In genomic region chr19:4870025-4870700, GRCh38 we compare ENCODE assay signal across 8 cellular contexts. TPM values are rescaled to one million over a fixed set of nuclear protein-coding genes. Genes with fewer than 3 reads are reported as not detected.
A peak's percentile ranks its signal among the peaks of the same experiment; 100 is the strongest.
DNase-seq lines count a peak whose midpoint lies in the region; ATAC-seq and TF ChIP-seq lines count a peak whose summit lies in the region.

No MANE protein-coding gene starts in this region.

- H3K9me3 ChIP-seq in WERI-Rb-1 (ENCODE audit: severe bottlenecking) (no peaks in the 10 kb centered on the region), aorta (ENCODE audit: control insufficient read depth, low read length) (no peaks in the 10 kb centered on the region)

- H3K36me3 ChIP-seq in WERI-Rb-1 = no peaks in the 10 kb centered on the region
- no peaks in the 10 kb centered on the region for H3K36me3 ChIP-seq in aorta (ENCODE audit: control insufficient read depth in 1 of 2, insufficient read depth in 2 of 2, low read length in 1 of 2)

- H3K4me3 ChIP-seq in WERI-Rb-1 (ENCODE audit: low read depth, low read length) = no peak overlapping the region
- no peak overlapping the region for H3K4me3 ChIP-seq in aorta (ENCODE audit: low read length in 2 of 2)

- 81 to 84% methylated on average over 10 of the region's 10 CpGs for WGBS in aorta, 2 donors

- intact Hi-C loops in aorta (cut with DNase I) = loop anchor here (2.0 kb wide), 2 partner anchors 99 to 161 kb away; partner anchors contain the start of gene KDM4B (in 1 of the 2)

- H3K4me1 ChIP-seq in aorta (ENCODE audit: control insufficient read depth in 1 of 2, insufficient read depth in 2 of 2, low read length in 2 of 2) = no peaks in the 10 kb centered on the region

- no peak for TF ChIP-seq CTCF in WERI-Rb-1 (IDR thresholded peaks at IDR 0.05; ENCODE audit: low read depth, low read length)

- H3K27ac ChIP-seq in WERI-Rb-1 = no peak overlapping the region
- H3K27ac ChIP-seq in aorta (ENCODE audit: low read depth in 1 of 2, low read length in 2 of 2) = no peak overlapping the region

- ATAC-seq in aorta (ENCODE audit: low FRiP score) (no peak), GM19023 (IDR thresholded peaks at IDR 0.05; ENCODE audit: unreplicated experiment) (no peak), HG03095 (IDR thresholded peaks at IDR 0.05; ENCODE audit: unreplicated experiment) (no peak)

- DNase-seq in AG20443 (ENCODE audit: low spot score) (peak; percentile 83), HS-5 (ENCODE audit: low read depth) (peak; percentile 89), WERI-Rb-1 (peak; percentile 44), iris pigment epithelial cell (ENCODE audit: low read depth) (peak; percentile 94), aorta (peak; percentile 77 to 87), DMS153 (lab: John Stamatoyannopoulos, UW) (no peak)

- no peaks in the 10 kb centered on the region for H3K27me3 ChIP-seq in WERI-Rb-1 (ENCODE audit: insufficient read depth, low read depth, severe bottlenecking)
- H3K27me3 ChIP-seq in aorta (ENCODE audit: control insufficient read depth in 1 of 2, insufficient read depth in 2 of 2, low read length in 1 of 2) = no peaks in the 10 kb centered on the region

RNA-seq across cellular contexts. Expression of gene PLIN3, which starts 2.7 kb away (rescaled TPM):
- 10 to 100 TPM; 56.4 to 68.4 TPM for total RNA-seq in aorta
- polyA plus RNA-seq in aorta = 10 to 100 TPM; 53.2 to 56.5 TPM

RNA-seq across cellular contexts. Expression of gene ARRDC5, which starts 32.5 kb away (rescaled TPM):
- total RNA-seq in aorta = under 1 TPM; 0.36 to 0.90 TPM
- not detected for polyA plus RNA-seq in aorta

RNA-seq across cellular contexts. Expression of gene TICAM1, which starts 38.7 kb away (rescaled TPM):
- 10 to 100 TPM; 14.0 to 18.5 TPM for total RNA-seq in aorta
- 1 to 10 TPM; 6.9 to 7.7 TPM for polyA plus RNA-seq in aorta

RNA-seq across cellular contexts. Expression of gene UHRF1, which starts 39.1 kb away (rescaled TPM):
- total RNA-seq in aorta = 1 to 10 TPM; 3.4 to 3.9 TPM
- 1 to 10 TPM in 1 of 2 donors, under 1 TPM in 1; 0.64 to 1.1 TPM for polyA plus RNA-seq in aorta
